ENCODE assay signal across 1 cellular context in genomic region chr5:42824347-42824976, GRCh38.
TF ChIP-seq lines count a peak whose summit lies in the region.

No MANE protein-coding gene starts in this region.

TF ChIP-seq in H1, 55 proteins besides CTCF, POLR2A, EP300 and RAD21:
- TF ChIP-seq SIRT6 (IDR thresholded peaks at IDR 0.05; ENCODE audit: low read length) (no peak), POU5F1 (IDR thresholded peaks at IDR 0.05; ENCODE audit: low read depth, low read length) (no peak), SP1 (IDR thresholded peaks at IDR 0.05; ENCODE audit: low read depth, low read length) (no peak), POLR2AphosphoS5 (IDR thresholded peaks at IDR 0.05; ENCODE audit: low read depth, low read length) (no peak), JUND (IDR thresholded peaks at IDR 0.05; ENCODE audit: low read length) (no peak), CEBPB (IDR thresholded peaks at IDR 0.05; ENCODE audit: low read depth, low read length) (no peak), RXRA (IDR thresholded peaks at IDR 0.05; ENCODE audit: insufficient read depth, low read depth, low read length) (no peak), CTBP2 (IDR thresholded peaks at IDR 0.05; ENCODE audit: borderline replicate concordance, insufficient read depth, insufficient read length, low read length) (no peak), BACH1 (IDR thresholded peaks at IDR 0.05; ENCODE audit: low read length) (no peak), NRF1 (IDR thresholded peaks at IDR 0.05; ENCODE audit: low read depth, low read length) (no peak), GTF2F1 (IDR thresholded peaks at IDR 0.05; ENCODE audit: borderline replicate concordance, low read depth, low read length) (no peak), HDAC6 (IDR thresholded peaks at IDR 0.05; ENCODE audit: low read depth, low read length) (no peak), CBX5 (IDR thresholded peaks at IDR 0.05; ENCODE audit: low read depth, low read length) (no peak), SRF (IDR thresholded peaks at IDR 0.05; ENCODE audit: low read depth, low read length) (no peak)
- TF ChIP-seq, protein P1, sequence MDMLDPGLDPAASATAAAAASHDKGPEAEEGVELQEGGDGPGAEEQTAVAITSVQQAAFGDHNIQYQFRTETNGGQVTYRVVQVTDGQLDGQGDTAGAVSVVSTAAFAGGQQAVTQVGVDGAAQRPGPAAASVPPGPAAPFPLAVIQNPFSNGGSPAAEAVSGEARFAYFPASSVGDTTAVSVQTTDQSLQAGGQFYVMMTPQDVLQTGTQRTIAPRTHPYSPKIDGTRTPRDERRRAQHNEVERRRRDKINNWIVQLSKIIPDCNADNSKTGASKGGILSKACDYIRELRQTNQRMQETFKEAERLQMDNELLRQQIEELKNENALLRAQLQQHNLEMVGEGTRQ (IDR thresholded peaks at IDR 0.05; ENCODE audit: low read length): no peak
